In genomic region chr10:104080762-104081161, GRCh38 we compare ENCODE assay signal across 9 cellular contexts. TPM values are rescaled to one million over a fixed set of nuclear protein-coding genes. Genes with fewer than 3 reads are reported as not detected.
DNase-seq lines count a peak whose midpoint lies in the region; ATAC-seq, FAIRE-seq and TF ChIP-seq lines count a peak whose summit lies in the region.
"Had no signal": no experiment of that assay in that cellular context is flagged by ENCODE, and none has a peak within 500 bp of the region (broad histone marks: within the 10 kb centered on the region; RNA-seq: fewer than 3 reads in every experiment).

No MANE protein-coding gene starts in this region.

- H3K4me1 ChIP-seq in astrocyte (ENCODE audit: insufficient read depth, low read length): no peaks in the 10 kb centered on the region
- H3K4me1 ChIP-seq in prostate gland (replicated peaks): no peaks in the 10 kb centered on the region

- no peak overlapping the region for H2AFZ ChIP-seq in astrocyte (ENCODE audit: low read depth, low read length)

- H3K79me2 ChIP-seq in astrocyte (ENCODE audit: insufficient read depth, low read length): no peaks in the 10 kb centered on the region

- no peak overlapping the region for H3K4me3 ChIP-seq in astrocyte (ENCODE audit: insufficient read depth, low read depth, low read length)
- no peak overlapping the region for H3K4me3 ChIP-seq in prostate gland
- H3K4me3 ChIP-seq: lung had no signal

- no peak for FAIRE-seq in astrocyte (lab: Jason Lieb, UNC)

- no peaks in the 10 kb centered on the region for H3K27me3 ChIP-seq in astrocyte (ENCODE audit: insufficient read depth, low read length)
- H3K27me3 ChIP-seq in prostate gland (replicated peaks; ENCODE audit: insufficient read depth): no peaks in the 10 kb centered on the region

- H3K27ac ChIP-seq in astrocyte (ENCODE audit: low read depth, low read length) (no peak overlapping the region), prostate gland (no peak overlapping the region)

- intact Hi-C loops in prostate gland (cut with DNase I): no loop called here

- H3K36me3 ChIP-seq in astrocyte (ENCODE audit: insufficient read depth, low read length) (no peaks in the 10 kb centered on the region), prostate gland (no peaks in the 10 kb centered on the region)

- ATAC-seq in memory B cell (ENCODE audit: low read depth) (peak; percentile 42), GM18861 (IDR thresholded peaks at IDR 0.05; ENCODE audit: unreplicated experiment) (no peak), GM18505 (IDR thresholded peaks at IDR 0.05; ENCODE audit: unreplicated experiment) (no peak)

- TF ChIP-seq CTCF in GM10248 (IDR thresholded peaks at IDR 0.05; ENCODE audit: control extremely low read depth, extremely low read depth, low read depth, missing control alignments): peak; percentile 35
- TF ChIP-seq CTCF in astrocyte (IDR thresholded peaks at IDR 0.05; ENCODE audit: insufficient read depth, low read depth, low read length): peak; percentile 24
- TF ChIP-seq CTCF in prostate gland (IDR thresholded peaks at IDR 0.05): peak in 1 of 4 experiments; percentile 30

- H3K27ac Mint-ChIP-seq in astrocyte (ENCODE audit: unreplicated experiment) (no peak overlapping the region), memory B cell (no peak overlapping the region)

- H3K27me3 Mint-ChIP-seq in astrocyte (ENCODE audit: low read depth, unreplicated experiment): no peaks in the 10 kb centered on the region
- H3K27me3 Mint-ChIP-seq in memory B cell: peaks cover 3% of the 10 kb centered on the region

- H3K9ac ChIP-seq in astrocyte (ENCODE audit: low read length): no peak overlapping the region

- no peak overlapping the region for H3K4me2 ChIP-seq in astrocyte (ENCODE audit: low read length)

- H3K4me1 Mint-ChIP-seq in astrocyte (ENCODE audit: low read depth, unreplicated experiment) (no peaks in the 10 kb centered on the region), memory B cell (no peaks in the 10 kb centered on the region)

- WGBS in prostate gland: 32% methylated on average over 1 of the region's 1 CpG

- no peaks in the 10 kb centered on the region for H4K20me1 ChIP-seq in astrocyte (ENCODE audit: insufficient read depth, low read length)

- H3K36me3 Mint-ChIP-seq in astrocyte (ENCODE audit: low read depth, unreplicated experiment) (no peaks in the 10 kb centered on the region), memory B cell (no peaks in the 10 kb centered on the region)

- POLR2A ChIA-PET in GM10248 (lab: Yijun Ruan, JAX): no interaction called here

- TF ChIP-seq POLR2A in prostate gland (IDR thresholded peaks at IDR 0.05) (no peak), GM18505 (IDR thresholded peaks at IDR 0.05; ENCODE audit: borderline replicate concordance, extremely low read depth, insufficient read depth, insufficient read length) (no peak)

- no peaks in the 10 kb centered on the region for H3K9me3 ChIP-seq in astrocyte (ENCODE audit: insufficient read depth, low read depth, low read length)
- no peaks in the 10 kb centered on the region for H3K9me3 ChIP-seq in prostate gland

- H3K4me3 Mint-ChIP-seq in astrocyte (ENCODE audit: unreplicated experiment): no peak overlapping the region
- no peak overlapping the region for H3K4me3 Mint-ChIP-seq in memory B cell

- CTCF ChIA-PET in GM10248 (lab: Yijun Ruan, JAX): interaction anchor here (0.8 to 1.5 kb wide), 4 partner anchors 40 to 581 kb away, joined by 3 to 5 read pairs (median 3); no protein-coding TSS in a partner anchor

- no peaks in the 10 kb centered on the region for H3K9me3 Mint-ChIP-seq in astrocyte (ENCODE audit: unreplicated experiment)
- no peaks in the 10 kb centered on the region for H3K9me3 Mint-ChIP-seq in memory B cell

- DNase-seq in GM10248 (ENCODE audit: extremely low spot score): no peak
- DNase-seq in NAMALWA (ENCODE audit: low spot score): peak; percentile 39
- DNase-seq in astrocyte (ENCODE audit: low read depth): no peak
- DNase-seq in memory B cell (ENCODE audit: low spot score in 2 of 2): no peak
- no peak for DNase-seq in prostate gland (ENCODE audit: low spot score)

RNA-seq across cellular contexts. Expression of gene COL17A1, which starts 4.9 kb away (rescaled TPM):
- total RNA-seq in astrocyte (2.6 and 10.1 TPM in 2 replicates), prostate gland (10 to 100 TPM; 19.1 to 47.6 TPM)
- total RNA-seq: T-helper 1 cell treated with Interleukin-12 subunit alpha and Interleukin-12 subunit beta and Interleukin-4 antibody, amounts not matched to agents 30 ng/mL and 1 ng/mL, for 36 hours had no signal

RNA-seq across cellular contexts. Expression of gene SFR1, which starts 41.2 kb away (rescaled TPM):
- total RNA-seq in astrocyte (3.6 and 4.4 TPM in 2 replicates), prostate gland (10 to 100 TPM in 1 of 2 donors, 1 to 10 TPM in 1; 8.1 to 16.3 TPM)
